ENCODE assay signal across 18 cellular contexts in the genomic region with DNA sequence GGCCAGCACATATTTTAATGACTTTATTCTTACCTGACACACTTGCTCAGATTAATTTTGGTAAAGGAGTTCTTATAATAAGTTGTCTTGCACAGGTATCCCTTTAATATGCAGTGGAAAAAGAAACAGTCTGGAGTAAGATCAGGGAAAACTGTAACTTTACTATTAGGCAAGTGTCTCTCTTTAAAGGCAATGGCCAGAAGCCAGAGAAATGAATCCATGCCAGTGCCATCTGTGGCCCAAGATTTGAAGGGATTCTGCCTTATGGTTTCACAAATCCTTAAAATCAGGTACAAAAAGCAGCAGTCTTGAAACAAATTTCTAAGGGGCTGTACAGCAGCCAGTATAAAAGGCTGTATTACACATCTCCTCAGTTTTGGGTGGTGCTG. TPM values are rescaled to one million over a fixed set of nuclear protein-coding genes. Genes with fewer than 3 reads are reported as not detected.
DNase-seq lines count a peak whose midpoint lies in the region; ATAC-seq and TF ChIP-seq lines count a peak whose summit lies in the region.
"Had no signal": no experiment of that assay in that cellular context is flagged by ENCODE, and none has a peak within 500 bp of the region (broad histone marks: within the 10 kb centered on the region; RNA-seq: fewer than 3 reads in every experiment).

No MANE protein-coding gene starts in this region.

- H3K9me3 Mint-ChIP-seq in activated T-cell treated with anti-CD3 and anti-CD28 coated beads, Interleukin-2, amount 50 U/mL, for 24 hours, result no peaks in the 10 kb centered on the region
- H3K9me3 Mint-ChIP-seq in activated T-cell treated with anti-CD3 and anti-CD28 coated beads, Interleukin-2, amount 50 U/mL, for 72 hours, result no peaks in the 10 kb centered on the region
- H3K9me3 Mint-ChIP-seq: CD8-positive, alpha-beta memory T cell; neural crest cell; type B pancreatic cell had no signal

- H3K27ac ChIP-seq in epithelial cell of prostate, result peak overlapping the region; percentile 25

- H3K4me3 Mint-ChIP-seq in activated T-cell treated with anti-CD3 and anti-CD28 coated beads, Interleukin-2, amount 50 U/mL, for 24 hours, result no peak overlapping the region
- no peak overlapping the region for H3K4me3 Mint-ChIP-seq in activated T-cell treated with anti-CD3 and anti-CD28 coated beads, Interleukin-2, amount 50 U/mL, for 72 hours
- H3K4me3 Mint-ChIP-seq: CD8-positive, alpha-beta memory T cell; neural crest cell; type B pancreatic cell had no signal

- H3K27me3 Mint-ChIP-seq in activated T-cell treated with anti-CD3 and anti-CD28 coated beads, Interleukin-2, amount 50 U/mL, for 24 hours, result no peaks in the 10 kb centered on the region
- no peaks in the 10 kb centered on the region for H3K27me3 Mint-ChIP-seq in activated T-cell treated with anti-CD3 and anti-CD28 coated beads, Interleukin-2, amount 50 U/mL, for 72 hours (ENCODE audit: low read depth)
- H3K27me3 Mint-ChIP-seq: CD8-positive, alpha-beta memory T cell; type B pancreatic cell had no signal

- H3K27ac Mint-ChIP-seq in activated T-cell treated with anti-CD3 and anti-CD28 coated beads, Interleukin-2, amount 50 U/mL, for 24 hours, result peak overlapping the region; percentile 2
- no peak overlapping the region for H3K27ac Mint-ChIP-seq in activated T-cell treated with anti-CD3 and anti-CD28 coated beads, Interleukin-2, amount 50 U/mL, for 72 hours
- H3K27ac Mint-ChIP-seq: type B pancreatic cell had no signal

- peaks cover 54% of the 10 kb centered on the region for H3K36me3 Mint-ChIP-seq in activated T-cell treated with anti-CD3 and anti-CD28 coated beads, Interleukin-2, amount 50 U/mL, for 24 hours (ENCODE audit: low read depth)
- peaks cover 0 to 5% of the 10 kb centered on the region in 2 donors for H3K36me3 Mint-ChIP-seq in activated T-cell treated with anti-CD3 and anti-CD28 coated beads, Interleukin-2, amount 50 U/mL, for 72 hours (ENCODE audit: insufficient read depth in 2 of 2)

- no peak for TF ChIP-seq POLR2A in erythroblast (IDR thresholded peaks at IDR 0.05; ENCODE audit: low read length)

- no peak for DNase-seq in activated T-cell treated with anti-CD3 and anti-CD28 coated beads, Interleukin-2, amount 50 U/mL, for 24 hours
- DNase-seq in activated T-cell treated with anti-CD3 and anti-CD28 coated beads, Interleukin-2, amount 50 U/mL, for 72 hours, result no peak
- peak; percentile 6 for DNase-seq in NCI-H2171 (lab: John Stamatoyannopoulos, UW)
- DNase-seq in epithelial cell of prostate (ENCODE audit: low read depth, low spot score), result no peak
- peak; percentile 11 for DNase-seq in renal cortical epithelial cell (ENCODE audit: low read depth)
- DNase-seq in epidermal melanocyte (ENCODE audit: insufficient read length, low spot score), result no peak
- no peak for DNase-seq in erythroblast (lab: John Stamatoyannopoulos, UW)
- DNase-seq: activated CD8-positive, alpha-beta memory T cell treated with anti-CD3 and anti-CD28 coated beads for 24 hours; CD8-positive, alpha-beta memory T cell; glutamatergic neuron; HCEC 1CT; NCI-H1417; SHP77; stimulated activated naive CD4-positive, alpha-beta T cell treated with Interleukin-2 at 50 U/mL for 16 hours; T-helper 1 cell had no signal

- ATAC-seq in activated T-cell treated with anti-CD3 and anti-CD28 coated beads, Interleukin-2, amount 50 U/mL, for 72 hours (replicated peaks in 1 of 2), result no peak
- ATAC-seq in GM18868 (IDR thresholded peaks at IDR 0.05; ENCODE audit: unreplicated experiment), result no peak

- H3K4me1 Mint-ChIP-seq in activated T-cell treated with anti-CD3 and anti-CD28 coated beads, Interleukin-2, amount 50 U/mL, for 24 hours (ENCODE audit: low read depth), result peaks cover 8% of the 10 kb centered on the region
- H3K4me1 Mint-ChIP-seq in activated T-cell treated with anti-CD3 and anti-CD28 coated beads, Interleukin-2, amount 50 U/mL, for 72 hours (ENCODE audit: low read depth), result no peaks in the 10 kb centered on the region
- H3K4me1 Mint-ChIP-seq: neural crest cell had no signal

RNA-seq across cellular contexts. Expression of a gene that starts 22.4 kb away (rescaled TPM):
- total RNA-seq in activated T-cell treated with anti-CD3 and anti-CD28 coated beads, Interleukin-2, amount 50 U/mL, for 72 hours, result 10 to 100 TPM; 30.2 to 30.8 TPM
- total RNA-seq in renal cortical epithelial cell, result 22.5 and 23.6 TPM in 2 replicates

RNA-seq across cellular contexts. Expression of a gene that starts 51.2 kb away (rescaled TPM):
- 10 to 100 TPM; 11.0 TPM for total RNA-seq in activated T-cell treated with anti-CD3 and anti-CD28 coated beads, Interleukin-2, amount 50 U/mL, for 72 hours
- 5.9 and 17.9 TPM in 2 replicates for total RNA-seq in renal cortical epithelial cell

Comparison
In these comparisons a context has a peak if more than half of its experiments do, and no peak if none do; other contexts are left out.
1. DNase-seq: peak in NCI-H2171 (single experiment) and renal cortical epithelial cell (single experiment); none in activated T-cell treated with anti-CD3 and anti-CD28 coated beads, Interleukin-2, amount 50 U/mL, for 24 hours (single experiment), activated T-cell treated with anti-CD3 and anti-CD28 coated beads, Interleukin-2, amount 50 U/mL, for 72 hours (0 of 2), epithelial cell of prostate (single experiment), epidermal melanocyte (single experiment) and erythroblast (0 of 2).